Comparison of ENCODE assay signal across 30 cellular contexts in genomic region chr12:78099806-78100205, GRCh38.
"Had no signal": no experiment of that assay in that cellular context is flagged by ENCODE, and none has a peak within 500 bp of the region (broad histone marks: within the 10 kb centered on the region; RNA-seq: fewer than 3 reads in every experiment).

No MANE protein-coding gene starts in this region.

- H3K27ac Mint-ChIP-seq: immature natural killer cell; naive thymus-derived CD8-positive, alpha-beta T cell; stimulated activated naive B cell treated with anti-CD40 and anti-IgM and Interleukin-4, amounts not matched to agents 10 μg/mL and 1 μg/mL and 100 μg/mL, for 72 hours had no signal

- H3K4me1 Mint-ChIP-seq: immature natural killer cell; naive thymus-derived CD8-positive, alpha-beta T cell; neural crest cell; stimulated activated naive B cell treated with anti-CD40 and anti-IgM and Interleukin-4, amounts not matched to agents 10 μg/mL and 1 μg/mL and 100 μg/mL, for 72 hours had no signal

- H3K36me3 ChIP-seq: left lung, lower lobe of right lung, pancreas, prostate gland, stomach, thyroid gland, transverse colon, upper lobe of left lung, vagina had no signal

- H3K27ac ChIP-seq: left lung, lower lobe of right lung, pancreas, prostate gland, skin epidermis, stomach, testis, thyroid gland, transverse colon, upper lobe of left lung, vagina had no signal

- DNase-seq: immature natural killer cell; kidney; left colon; left lung; lower lobe of right lung; mammary epithelial cell; mesenchymal stem cell; naive thymus-derived CD8-positive, alpha-beta T cell; nucleus accumbens; pancreas; posterior cingulate gyrus; retina; right cardiac atrium; stimulated activated CD4-positive, alpha-beta T cell treated with anti-CD3 and anti-CD28 coated beads, Interleukin-12 subunit alpha, Interleukin-12 subunit beta, amount 100 ng/mL, for 4 hours; stimulated activated CD4-positive, alpha-beta T cell treated with anti-CD3 and anti-CD28 coated beads, Interleukin-15, amount 100 ng/mL, for 24 hours; stimulated activated CD4-positive, alpha-beta T cell treated with anti-CD3 and anti-CD28 coated beads, Interleukin-2, amount 100 ng/mL, for 24 hours; stimulated activated CD4-positive, alpha-beta T cell treated with anti-CD3 and anti-CD28 coated beads, Interleukin-4, amount 100 ng/mL, for 1 hour; stimulated activated naive B cell treated with anti-CD40 and anti-IgM and Interleukin-4, amounts not matched to agents 10 μg/mL and 1 μg/mL and 100 μg/mL, for 72 hours; stimulated activated naive CD8-positive, alpha-beta T cell treated with anti-CD3 and anti-CD28 coated beads, Interleukin-15, Interleukin-2, amounts not matched to agents 100 U/mL and 50 U/mL, for 24 hours; stomach; testis; thyroid gland; transverse colon; upper lobe of left lung had no signal

- ATAC-seq: left colon; left lung; lower lobe of right lung; naive thymus-derived CD8-positive, alpha-beta T cell; pancreas; right cardiac atrium; sciatic nerve; stimulated activated naive B cell treated with anti-CD40 and anti-IgM and Interleukin-4, amounts not matched to agents 10 μg/mL and 1 μg/mL and 100 μg/mL, for 72 hours; stimulated activated naive CD8-positive, alpha-beta T cell treated with anti-CD3 and anti-CD28 coated beads, Interleukin-15, Interleukin-2, amounts not matched to agents 100 U/mL and 50 U/mL, for 24 hours had no signal

- H3K9me3 ChIP-seq: left lung, lower lobe of right lung, pancreas, prostate gland, stomach, testis, thyroid gland, transverse colon, upper lobe of left lung, vagina had no signal

- H3K4me1 ChIP-seq: left lung, lower lobe of right lung, pancreas, prostate gland, testis, thyroid gland, upper lobe of left lung had no signal

- H3K9me3 Mint-ChIP-seq: neural crest cell had no signal

- H3K4me3 ChIP-seq: left lung, lower lobe of right lung, pancreas, prostate gland, skin epidermis, stomach, testis, thyroid gland, transverse colon, upper lobe of left lung, vagina had no signal

- H3K27me3 ChIP-seq: left lung, pancreas, stomach, testis, thyroid gland, transverse colon, upper lobe of left lung, vagina had no signal

- H3K4me3 Mint-ChIP-seq: immature natural killer cell; naive thymus-derived CD8-positive, alpha-beta T cell; nephron; neural crest cell; stimulated activated naive B cell treated with anti-CD40 and anti-IgM and Interleukin-4, amounts not matched to agents 10 μg/mL and 1 μg/mL and 100 μg/mL, for 72 hours had no signal

- H3K27me3 Mint-ChIP-seq: naive thymus-derived CD8-positive, alpha-beta T cell; stimulated activated naive B cell treated with anti-CD40 and anti-IgM and Interleukin-4, amounts not matched to agents 10 μg/mL and 1 μg/mL and 100 μg/mL, for 72 hours had no signal

- H3K36me3 Mint-ChIP-seq: immature natural killer cell; naive thymus-derived CD8-positive, alpha-beta T cell; stimulated activated naive B cell treated with anti-CD40 and anti-IgM and Interleukin-4, amounts not matched to agents 10 μg/mL and 1 μg/mL and 100 μg/mL, for 72 hours had no signal
